Comparison of ENCODE assay signal across 35 cellular contexts in the genomic region with DNA sequence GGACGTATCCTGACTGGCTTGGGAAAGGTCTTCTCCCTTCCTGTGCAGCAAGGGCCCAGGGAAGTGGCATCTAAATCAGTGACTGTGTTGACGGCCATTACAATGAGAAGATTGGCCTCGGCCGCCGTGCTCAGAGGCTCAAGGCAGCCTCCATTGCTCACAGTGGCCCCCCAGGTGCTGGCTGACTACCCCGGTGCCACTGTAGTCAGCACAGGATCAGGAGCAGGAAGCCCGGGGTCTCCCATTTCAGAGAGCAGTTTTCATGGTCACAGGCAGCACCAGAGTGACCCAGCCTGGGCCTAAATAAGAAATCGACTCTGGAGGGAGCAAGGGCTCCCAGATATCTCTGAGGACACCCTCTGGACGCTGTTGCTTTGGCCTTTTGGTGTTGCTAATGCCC.
"Had no signal": no experiment of that assay in that cellular context is flagged by ENCODE, and none has a peak within 500 bp of the region (broad histone marks: within the 10 kb centered on the region; RNA-seq: fewer than 3 reads in every experiment).

No MANE protein-coding gene starts in this region.

- H3K4me3 Mint-ChIP-seq: activated B cell treated with CpG ODN at 0.5 μM for 24 hours; activated CD4-positive, alpha-beta memory T cell treated with anti-CD3 and anti-CD28 coated beads for 36 hours; activated CD4-positive, alpha-beta T cell treated with anti-CD3 and anti-CD28 coated beads, Interleukin-2, amount 10 ng/mL, durations not matched to agents 24 days and 14 days; activated CD8-positive, alpha-beta T cell treated with anti-CD3 and anti-CD28 coated beads for 36 hours; activated naive CD4-positive, alpha-beta T cell treated with anti-CD3 and anti-CD28 coated beads for 36 hours; activated naive CD8-positive, alpha-beta T cell treated with anti-CD3 and anti-CD28 coated beads for 36 hours; activated T-cell treated with anti-CD3 and anti-CD28 coated beads, Interleukin-2, amount 50 U/mL, for 4 hours; activated T-cell treated with anti-CD3 and anti-CD28 coated beads, Interleukin-2, amount 50 U/mL, for 72 hours; activated T-helper 1 cell treated with anti-CD3 and anti-CD28 coated beads, Interleukin-12 subunit alpha, Interleukin-12 subunit beta, Interleukin-2, Interleukin-4 antibody, amounts not matched to agents 30 ng/mL and 10 ng/mL and 1 ng/mL, durations not matched to agents 14 hours and 24 hours and 36 hours; activated T-helper 17 cell treated with anti-CD3 and anti-CD28 coated beads, Interleukin-2, amount 50 U/mL, for 72 hours; T-helper 1 cell treated with Interleukin-12 subunit alpha and Interleukin-12 subunit beta and Interleukin-4 antibody, amounts not matched to agents 30 μg/mL and 1 μg/mL, for 36 hours; T-helper 2 cell treated with Interferon-gamma antibody and Interleukin-4, amounts not matched to agents 5 μg/mL and 100 μg/mL, for 36 hours had no signal

- DNase-seq: activated B cell treated with CpG ODN at 0.5 μM for 24 hours; activated CD4-positive, alpha-beta memory T cell treated with anti-CD3 and anti-CD28 coated beads for 36 hours; activated CD4-positive, alpha-beta T cell treated with anti-CD3 and anti-CD28 coated beads for 4 hours; activated CD4-positive, alpha-beta T cell treated with anti-CD3 and anti-CD28 coated beads, Interleukin-2, amount 10 ng/mL, durations not matched to agents 24 days and 14 days; activated CD4-positive, alpha-beta T cell treated with anti-CD3 and anti-CD28 coated beads, Interleukin-2, amount 50 U/mL, for 1 hour; activated CD4-positive, alpha-beta T cell treated with anti-CD3 and anti-CD28 coated beads, Interleukin-2, amount 50 U/mL, for 4 hours; activated CD4-positive, CD25-positive, alpha-beta regulatory T cell treated with anti-CD3 and anti-CD28 coated beads, Interleukin-2, amount 50 U/mL, for 72 hours; activated CD8-positive, alpha-beta memory T cell treated with anti-CD3 and anti-CD28 coated beads, Interleukin-2, amount 50 U/mL, for 4 hours; activated CD8-positive, alpha-beta T cell treated with anti-CD3 and anti-CD28 coated beads for 36 hours; activated effector memory CD4-positive, alpha-beta T cell treated with anti-CD3 and anti-CD28 coated beads, Interleukin-2, amount 50 U/mL, for 16 hours; activated gamma-delta T cell treated with Interleukin-2 at 50 U/mL for 16 hours; activated naive CD4-positive, alpha-beta T cell; activated naive CD4-positive, alpha-beta T cell treated with anti-CD3 and anti-CD28 coated beads for 36 hours; activated naive CD4-positive, alpha-beta T cell treated with anti-CD3 and anti-CD28 coated beads, Interleukin-2, amount 50 U/mL, for 16 hours; activated naive CD8-positive, alpha-beta T cell treated with anti-CD3 and anti-CD28 coated beads for 36 hours; activated T-cell treated with anti-CD3 and anti-CD28 coated beads for 4 hours; activated T-cell treated with anti-CD3 and anti-CD28 coated beads, Interleukin-2, amount 50 U/mL, for 1 hour; activated T-cell treated with anti-CD3 and anti-CD28 coated beads, Interleukin-2, amount 50 U/mL, for 4 hours; activated T-cell treated with anti-CD3 and anti-CD28 coated beads, Interleukin-2, amount 50 U/mL, for 72 hours; adrenal gland; amniotic stem cell; aorta; body of pancreas; brain microvascular endothelial cell; central memory CD4-positive, alpha-beta T cell; T-helper 1 cell; T-helper 2 cell; T-helper 9 cell had no signal

- H3K9me3 ChIP-seq: adrenal gland, body of pancreas, breast epithelium had no signal

- H3K4me3 ChIP-seq: adrenal gland, body of pancreas, breast epithelium had no signal

- ATAC-seq: activated CD8-positive, alpha-beta T cell treated with anti-CD3 and anti-CD28 coated beads for 36 hours; activated naive CD4-positive, alpha-beta T cell treated with anti-CD3 and anti-CD28 coated beads, Interleukin-2, amount 50 U/mL, for 72 hours; activated T-cell treated with anti-CD3 and anti-CD28 coated beads, Interleukin-2, amount 50 U/mL, for 4 hours; activated T-cell treated with anti-CD3 and anti-CD28 coated beads, Interleukin-2, amount 50 U/mL, for 72 hours; activated T-helper 17 cell treated with anti-CD3 and anti-CD28 coated beads, Interleukin-2, amount 50 U/mL, for 72 hours; body of pancreas had no signal

- H3K4me1 ChIP-seq: adrenal gland, body of pancreas, breast epithelium had no signal

- H3K36me3 Mint-ChIP-seq: activated CD4-positive, alpha-beta memory T cell treated with anti-CD3 and anti-CD28 coated beads for 36 hours; activated naive CD4-positive, alpha-beta T cell treated with anti-CD3 and anti-CD28 coated beads, Interleukin-2, amount 50 U/mL, for 72 hours; activated naive CD8-positive, alpha-beta T cell treated with anti-CD3 and anti-CD28 coated beads for 36 hours had no signal

- H3K27ac Mint-ChIP-seq: activated B cell treated with CpG ODN at 0.5 μM for 24 hours; activated CD4-positive, alpha-beta memory T cell treated with anti-CD3 and anti-CD28 coated beads for 36 hours; activated CD4-positive, alpha-beta T cell treated with anti-CD3 and anti-CD28 coated beads, Interleukin-2, amount 10 ng/mL, durations not matched to agents 24 days and 14 days; activated CD8-positive, alpha-beta T cell treated with anti-CD3 and anti-CD28 coated beads for 36 hours; activated naive CD4-positive, alpha-beta T cell treated with anti-CD3 and anti-CD28 coated beads for 36 hours; activated naive CD4-positive, alpha-beta T cell treated with anti-CD3 and anti-CD28 coated beads, Interleukin-2, amount 50 U/mL, for 72 hours; activated naive CD8-positive, alpha-beta T cell treated with anti-CD3 and anti-CD28 coated beads for 36 hours; activated T-cell treated with anti-CD3 and anti-CD28 coated beads, Interleukin-2, amount 50 U/mL, for 72 hours; activated T-helper 1 cell treated with anti-CD3 and anti-CD28 coated beads, Interleukin-12 subunit alpha, Interleukin-12 subunit beta, Interleukin-2, Interleukin-4 antibody, amounts not matched to agents 30 ng/mL and 10 ng/mL and 1 ng/mL, durations not matched to agents 14 hours and 24 hours and 36 hours; activated T-helper 17 cell treated with anti-CD3 and anti-CD28 coated beads, Interleukin-2, amount 50 U/mL, for 72 hours; T-helper 1 cell treated with Interleukin-12 subunit alpha and Interleukin-12 subunit beta and Interleukin-4 antibody, amounts not matched to agents 30 μg/mL and 1 μg/mL, for 36 hours; T-helper 2 cell treated with Interferon-gamma antibody and Interleukin-4, amounts not matched to agents 5 μg/mL and 100 μg/mL, for 36 hours had no signal

- H3K9me3 Mint-ChIP-seq: activated B cell treated with CpG ODN at 0.5 μM for 24 hours; activated CD4-positive, alpha-beta memory T cell treated with anti-CD3 and anti-CD28 coated beads for 36 hours; activated CD4-positive, alpha-beta T cell treated with anti-CD3 and anti-CD28 coated beads, Interleukin-2, amount 10 ng/mL, durations not matched to agents 24 days and 14 days; activated CD8-positive, alpha-beta T cell treated with anti-CD3 and anti-CD28 coated beads for 36 hours; activated naive CD4-positive, alpha-beta T cell treated with anti-CD3 and anti-CD28 coated beads for 36 hours; activated naive CD4-positive, alpha-beta T cell treated with anti-CD3 and anti-CD28 coated beads, Interleukin-2, amount 50 U/mL, for 72 hours; activated naive CD8-positive, alpha-beta T cell treated with anti-CD3 and anti-CD28 coated beads for 36 hours; activated T-cell treated with anti-CD3 and anti-CD28 coated beads, Interleukin-2, amount 50 U/mL, for 4 hours; activated T-cell treated with anti-CD3 and anti-CD28 coated beads, Interleukin-2, amount 50 U/mL, for 72 hours; activated T-helper 1 cell treated with anti-CD3 and anti-CD28 coated beads, Interleukin-12 subunit alpha, Interleukin-12 subunit beta, Interleukin-2, Interleukin-4 antibody, amounts not matched to agents 30 ng/mL and 10 ng/mL and 1 ng/mL, durations not matched to agents 14 hours and 24 hours and 36 hours; activated T-helper 17 cell treated with anti-CD3 and anti-CD28 coated beads, Interleukin-2, amount 50 U/mL, for 72 hours; T-helper 1 cell treated with Interleukin-12 subunit alpha and Interleukin-12 subunit beta and Interleukin-4 antibody, amounts not matched to agents 30 μg/mL and 1 μg/mL, for 36 hours; T-helper 2 cell treated with Interferon-gamma antibody and Interleukin-4, amounts not matched to agents 5 μg/mL and 100 μg/mL, for 36 hours had no signal

- H3K4me1 Mint-ChIP-seq: activated B cell treated with CpG ODN at 0.5 μM for 24 hours; activated CD4-positive, alpha-beta T cell treated with anti-CD3 and anti-CD28 coated beads, Interleukin-2, amount 10 ng/mL, durations not matched to agents 24 days and 14 days; activated naive CD8-positive, alpha-beta T cell treated with anti-CD3 and anti-CD28 coated beads for 36 hours; activated T-helper 17 cell treated with anti-CD3 and anti-CD28 coated beads, Interleukin-2, amount 50 U/mL, for 72 hours had no signal

- H3K27me3 ChIP-seq: adrenal gland, body of pancreas, brain microvascular endothelial cell, breast epithelium had no signal

- H3K27ac ChIP-seq: adrenal gland, body of pancreas, brain microvascular endothelial cell, breast epithelium, VCaP had no signal

- H3K36me3 ChIP-seq: adrenal gland, brain microvascular endothelial cell, breast epithelium had no signal
